In genomic region chr13:51412431-51412830, GRCh38 we compare ENCODE assay signal across 26 cellular contexts. TPM values are rescaled to one million over a fixed set of nuclear protein-coding genes. Genes with fewer than 3 reads are reported as not detected.
DNase-seq lines count a peak whose midpoint lies in the region; ATAC-seq and TF ChIP-seq lines count a peak whose summit lies in the region.
"Had no signal": no experiment of that assay in that cellular context is flagged by ENCODE, and none has a peak within 500 bp of the region (broad histone marks: within the 10 kb centered on the region; RNA-seq: fewer than 3 reads in every experiment).

No MANE protein-coding gene starts in this region.

- peaks cover 85% of the 10 kb centered on the region for H3K79me2 ChIP-seq in mammary epithelial cell (ENCODE audit: insufficient read depth, low read length)

- dilution Hi-C loops in mammary epithelial cell (cut with HindIII; ENCODE audit: low sequenced_read_pairs): no loop called here

- H3K9ac ChIP-seq in mammary epithelial cell (ENCODE audit: insufficient read depth, low read length): no peak overlapping the region
- H3K9ac ChIP-seq: BLaER1 had no signal

- WGBS in prostate gland: 61% methylated on average over 3 of the region's 3 CpGs
- 98% methylated on average over 3 of the region's 3 CpGs for WGBS in mammary epithelial cell (ENCODE audit: low coverage, missing lambda C conversion rate)

- H3K4me1 ChIP-seq in prostate gland (replicated peaks): no peaks in the 10 kb centered on the region
- no peaks in the 10 kb centered on the region for H3K4me1 ChIP-seq in mammary epithelial cell (ENCODE audit: insufficient read depth, low read length)

- H2AFZ ChIP-seq in mammary epithelial cell (ENCODE audit: low read depth, low read length): no peak overlapping the region

- in situ Hi-C loops in mammary epithelial cell (cut with MboI; ENCODE audit: low sequenced_read_pairs in 2 of 2): no loop called here

- no peak for ATAC-seq in GM18907 (IDR thresholded peaks at IDR 0.05; ENCODE audit: unreplicated experiment)
- no peak for ATAC-seq in HG02970 (IDR thresholded peaks at IDR 0.05; ENCODE audit: low FRiP score, unreplicated experiment)
- ATAC-seq: HepG2, K562 had no signal

- no TSS peak for BruUV-seq in mammary epithelial cell (replicated peaks; lab: Mats Ljungman, UMichigan)

- no peaks in the 10 kb centered on the region for H3K9me3 ChIP-seq in prostate gland
- H3K9me3 ChIP-seq in mammary epithelial cell (replicated peaks; ENCODE audit: insufficient read depth, low read length): no peaks in the 10 kb centered on the region

- H3K27ac ChIP-seq in prostate gland (no peak overlapping the region), mammary epithelial cell (ENCODE audit: insufficient read depth, low read depth, low read length) (no peak overlapping the region)
- H3K27ac ChIP-seq: 22Rv1, BLaER1, RWPE1 had no signal

- H3K27me3 ChIP-seq in prostate gland (replicated peaks; ENCODE audit: insufficient read depth) (no peaks in the 10 kb centered on the region), mammary epithelial cell (ENCODE audit: insufficient read depth, low read length) (no peaks in the 10 kb centered on the region)
- H3K27me3 ChIP-seq: BLaER1 had no signal

- TF ChIP-seq POLR2A in prostate gland (IDR thresholded peaks at IDR 0.05): no peak

- DNase-seq in DMS79 (lab: John Stamatoyannopoulos, UW): peak; percentile 8
- DNase-seq in DMS79 treated with DMSO at 0.1 percent for 48 hours (lab: John Stamatoyannopoulos, UW): no peak
- peak; percentile 75 for DNase-seq in LNCaP clone FGC (ENCODE audit: low read depth)
- DNase-seq in NCI-H2171 treated with DMSO at 0.1 percent for 48 hours (lab: John Stamatoyannopoulos, UW): peak; percentile 25
- DNase-seq in prostate gland (ENCODE audit: low spot score): peak; percentile 5
- DNase-seq in mammary epithelial cell: no peak
- DNase-seq: ACHN; CD4-positive, alpha-beta T cell; EL; MM.1S; NCI-H1092; NCI-H146; NCI-H2029; NCI-H2227 treated with DMSO at 0.1 percent for 48 hours; NCI-H510A; NK-92 treated with Interleukin-12 subunit alpha and Interleukin-12 subunit beta, amount 100 ng/mL, for 24 hours; SHP77 treated with DMSO at 0.1 percent for 48 hours; SW 1271 had no signal

- no peak overlapping the region for H3K4me2 ChIP-seq in mammary epithelial cell (ENCODE audit: insufficient read depth, low read depth, low read length)
- H3K4me2 ChIP-seq: BLaER1 had no signal

- H3K4me3 ChIP-seq in LNCaP clone FGC (ENCODE audit: low read depth, low read length): no peak overlapping the region
- H3K4me3 ChIP-seq in prostate gland: no peak overlapping the region
- no peak overlapping the region for H3K4me3 ChIP-seq in mammary epithelial cell (replicated peaks in 1 of 3; ENCODE audit: insufficient read depth in 1 of 3, low read depth in 2 of 3, low read length in 3 of 3)
- H3K4me3 ChIP-seq: BLaER1, K562, SK-N-MC had no signal

- no peaks in the 10 kb centered on the region for H4K20me1 ChIP-seq in mammary epithelial cell (ENCODE audit: insufficient read depth, low read length)

- intact Hi-C loops in prostate gland (cut with DNase I): no loop called here
- intact Hi-C loops in mammary epithelial cell (cut with micrococcal nuclease): no loop called here

- CTCF ChIA-PET in mammary epithelial cell (lab: Charles Lee; ENCODE audit: low non-redundant PET): no interaction called here

- TF ChIP-seq CTCF in LNCaP clone FGC (IDR thresholded peaks at IDR 0.05; ENCODE audit: control insufficient read depth, extremely low read depth, insufficient read depth) (peak; percentile 1; the same call in 1 of the 2 replicates), prostate gland (IDR thresholded peaks at IDR 0.05) (no peak), mammary epithelial cell (conservative IDR thresholded peaks at IDR 0.05 in 1 of 2, IDR thresholded peaks at IDR 0.05 in 1 of 2; ENCODE audit: extremely low read depth in 1 of 2, insufficient read depth in 1 of 2, low read depth in 1 of 2, low read length in 2 of 2) (no peak)

- no peaks in the 10 kb centered on the region for H3K36me3 ChIP-seq in prostate gland
- H3K36me3 ChIP-seq in mammary epithelial cell (ENCODE audit: insufficient read depth, low read length): peaks cover 15% of the 10 kb centered on the region

RNA-seq across cellular contexts. Expression of gene INTS6, which starts 40.4 kb away (rescaled TPM):
- 10 to 100 TPM; 37.4 to 59.0 TPM for total RNA-seq in prostate gland
- 10 to 100 TPM; 57.8 to 65.7 TPM for total RNA-seq in mammary epithelial cell
- 17.4 TPM for polyA plus RNA-seq in mammary epithelial cell
- 106 TPM for polyA minus RNA-seq in mammary epithelial cell

Comparison
In these comparisons a context has a peak if more than half of its experiments do, and no peak if none do; other contexts are left out.
1. DNase-seq: peak in DMS79 (single experiment), LNCaP clone FGC (single experiment), NCI-H2171 treated with DMSO at 0.1 percent for 48 hours (single experiment) and prostate gland (single experiment); none in DMS79 treated with DMSO at 0.1 percent for 48 hours (single experiment) and mammary epithelial cell (single experiment).